Comparison of ENCODE assay signal across 33 cellular contexts in genomic region chr11:122833133-122833470, GRCh38. TPM values are rescaled to one million over a fixed set of nuclear protein-coding genes. Genes with fewer than 3 reads are reported as not detected.
DNase-seq lines count a peak whose midpoint lies in the region; ATAC-seq and TF ChIP-seq lines count a peak whose summit lies in the region.
"Had no signal": no experiment of that assay in that cellular context is flagged by ENCODE, and none has a peak within 500 bp of the region (broad histone marks: within the 10 kb centered on the region; RNA-seq: fewer than 3 reads in every experiment).

No MANE protein-coding gene starts in this region.

- DNase-seq in activated T-cell treated with anti-CD3 and anti-CD28 coated beads, Interleukin-2, amount 50 U/mL, for 72 hours, result no peak
- DNase-seq in activated T-cell treated with anti-CD3 and anti-CD28 coated beads for 4 hours (no peak), NCI-H2171 (lab: John Stamatoyannopoulos, UW) (no peak)
- no peak for DNase-seq in effector memory CD8-positive, alpha-beta T cell
- no peak for DNase-seq in stimulated activated effector memory CD8-positive, alpha-beta T cell treated with anti-CD3 and anti-CD28 coated beads, Interleukin-12 subunit alpha, Interleukin-12 subunit beta, amount 100 ng/mL, for 72 hours (ENCODE audit: low spot score in 2 of 2)
- DNase-seq in activated CD8-positive, alpha-beta memory T cell treated with anti-CD3 and anti-CD28 coated beads, Interleukin-2, amount 50 U/mL, for 48 hours, result no peak
- DNase-seq: activated CD4-positive, alpha-beta T cell treated with anti-CD3 and anti-CD28 coated beads for 36 hours; activated gamma-delta T cell; body of pancreas; CD4-positive, alpha-beta memory T cell; DMS 273 treated with DMSO at 0.1 percent for 48 hours; foreskin fibroblast; HCEC 1CT; head of caudate nucleus; islet precursor cell; left ventricle myocardium superior; NCI-H1436; NCI-H2081 treated with DMSO at 0.1 percent for 48 hours; NCI-H345; NCI-H748 treated with DMSO at 0.1 percent for 48 hours; ovary; SIG-M5; tibial artery had no signal

- H2AFZ ChIP-seq in Loucy (ENCODE audit: low read length), result no peak overlapping the region

- no peaks in the 10 kb centered on the region for H3K36me3 ChIP-seq in Loucy (ENCODE audit: insufficient read depth, low read length)
- H3K36me3 ChIP-seq: esophagus muscularis mucosa, ovary, tibial artery, vagina had no signal

- H3K4me1 Mint-ChIP-seq in activated T-cell treated with anti-CD3 and anti-CD28 coated beads, Interleukin-2, amount 50 U/mL, for 72 hours (ENCODE audit: low read depth), result peaks cover 32% of the 10 kb centered on the region
- peaks cover 22 to 45% of the 10 kb centered on the region in 2 donors for H3K4me1 Mint-ChIP-seq in effector memory CD8-positive, alpha-beta T cell (ENCODE audit: low read depth in 2 of 2)
- H3K4me1 Mint-ChIP-seq in stimulated activated effector memory CD8-positive, alpha-beta T cell treated with anti-CD3 and anti-CD28 coated beads, Interleukin-12 subunit alpha, Interleukin-12 subunit beta, amount 100 ng/mL, for 72 hours, result peaks cover 49% of the 10 kb centered on the region

- H3K9ac ChIP-seq in Loucy (ENCODE audit: low read depth, low read length, poor library complexity, severe bottlenecking), result peak overlapping the region; percentile 4

- H3K27me3 Mint-ChIP-seq in activated T-cell treated with anti-CD3 and anti-CD28 coated beads, Interleukin-2, amount 50 U/mL, for 72 hours (ENCODE audit: low read depth), result no peaks in the 10 kb centered on the region
- H3K27me3 Mint-ChIP-seq in effector memory CD8-positive, alpha-beta T cell, result no peaks in the 10 kb centered on the region

- H4K20me1 ChIP-seq in Loucy (ENCODE audit: insufficient read depth, low read length, poor library complexity, severe bottlenecking), result no peaks in the 10 kb centered on the region

- peaks cover 0 to 3% of the 10 kb centered on the region in 2 donors for H3K36me3 Mint-ChIP-seq in activated T-cell treated with anti-CD3 and anti-CD28 coated beads, Interleukin-2, amount 50 U/mL, for 72 hours (ENCODE audit: insufficient read depth in 2 of 2)
- H3K36me3 Mint-ChIP-seq in effector memory CD8-positive, alpha-beta T cell (ENCODE audit: insufficient read depth), result peaks cover 4% of the 10 kb centered on the region
- peaks cover under 1% of the 10 kb centered on the region for H3K36me3 Mint-ChIP-seq in stimulated activated effector memory CD8-positive, alpha-beta T cell treated with anti-CD3 and anti-CD28 coated beads, Interleukin-12 subunit alpha, Interleukin-12 subunit beta, amount 100 ng/mL, for 72 hours
- H3K36me3 Mint-ChIP-seq: CD4-positive, alpha-beta memory T cell; mesothelial cell of epicardium had no signal

- peak overlapping the region in 1 of 2 donors; percentile 18 for H3K4me3 Mint-ChIP-seq in activated T-cell treated with anti-CD3 and anti-CD28 coated beads, Interleukin-2, amount 50 U/mL, for 72 hours
- H3K4me3 Mint-ChIP-seq in effector memory CD8-positive, alpha-beta T cell, result peak overlapping the region in 1 of 2 donors; percentile 45
- peak overlapping the region; percentile 1 for H3K4me3 Mint-ChIP-seq in stimulated activated effector memory CD8-positive, alpha-beta T cell treated with anti-CD3 and anti-CD28 coated beads, Interleukin-12 subunit alpha, Interleukin-12 subunit beta, amount 100 ng/mL, for 72 hours
- H3K4me3 Mint-ChIP-seq: activated CD4-positive, alpha-beta T cell treated with anti-CD3 and anti-CD28 coated beads for 36 hours; CD4-positive, alpha-beta memory T cell; dendritic cell treated with granulocyte-macrophage colony-stimulating factor and Interleukin-4, amounts not matched to agents 40 ng/mL and 50 ng/mL, for 4 days; mesothelial cell of epicardium; nephron; T-helper 2 cell treated with Interferon-gamma antibody and Interleukin-4, amounts not matched to agents 5 μg/mL and 100 μg/mL, for 36 hours had no signal

- no peak for TF ChIP-seq CTCF in Loucy (conservative IDR thresholded peaks at IDR 0.05; ENCODE audit: low read length)

- no peaks in the 10 kb centered on the region for H3K79me2 ChIP-seq in Loucy (ENCODE audit: insufficient read depth, low read length)

- H3K9me3 ChIP-seq in Loucy (ENCODE audit: insufficient read depth, low read depth, low read length), result no peaks in the 10 kb centered on the region
- H3K9me3 ChIP-seq: body of pancreas, esophagus muscularis mucosa, ovary, tibial artery, vagina had no signal

- no peaks in the 10 kb centered on the region for H3F3A ChIP-seq in Loucy (ENCODE audit: low read depth)

- H3K9me2 ChIP-seq in Loucy (replicated peaks; ENCODE audit: low read depth, low read length), result no peaks in the 10 kb centered on the region

- H3K27me3 ChIP-seq in Loucy (ENCODE audit: insufficient read depth, low read length, poor library complexity, severe bottlenecking), result no peaks in the 10 kb centered on the region
- H3K27me3 ChIP-seq: body of pancreas, esophagus muscularis mucosa, ovary, tibial artery, vagina had no signal

- H3K4me1 ChIP-seq in Loucy (ENCODE audit: insufficient read depth, low read length, poor library complexity, severe bottlenecking), result peaks cover 36% of the 10 kb centered on the region
- H3K4me1 ChIP-seq: body of pancreas, esophagus muscularis mucosa, tibial artery, vagina had no signal

- peak overlapping the region; percentile 28 for H3K4me3 ChIP-seq in Loucy (ENCODE audit: low read length, poor library complexity, severe bottlenecking)
- H3K4me3 ChIP-seq: body of pancreas, esophagus muscularis mucosa, ovary, smooth muscle cell, tibial artery, vagina had no signal

- H3K27ac Mint-ChIP-seq in activated T-cell treated with anti-CD3 and anti-CD28 coated beads, Interleukin-2, amount 50 U/mL, for 72 hours, result peak overlapping the region; percentile 55
- peak overlapping the region; percentile 1 to 90 for H3K27ac Mint-ChIP-seq in effector memory CD8-positive, alpha-beta T cell
- H3K27ac Mint-ChIP-seq in stimulated activated effector memory CD8-positive, alpha-beta T cell treated with anti-CD3 and anti-CD28 coated beads, Interleukin-12 subunit alpha, Interleukin-12 subunit beta, amount 100 ng/mL, for 72 hours, result peak overlapping the region; percentile 46
- H3K27ac Mint-ChIP-seq: activated CD4-positive, alpha-beta T cell treated with anti-CD3 and anti-CD28 coated beads for 36 hours; CD4-positive, alpha-beta memory T cell; dendritic cell treated with granulocyte-macrophage colony-stimulating factor and Interleukin-4, amounts not matched to agents 40 ng/mL and 50 ng/mL, for 4 days; mesothelial cell of epicardium; nephron; T-helper 2 cell treated with Interferon-gamma antibody and Interleukin-4, amounts not matched to agents 5 μg/mL and 100 μg/mL, for 36 hours had no signal

- ATAC-seq in activated T-cell treated with anti-CD3 and anti-CD28 coated beads, Interleukin-2, amount 50 U/mL, for 72 hours (replicated peaks in 1 of 2), result no peak
- no peak for ATAC-seq in effector memory CD8-positive, alpha-beta T cell (replicated peaks)
- ATAC-seq in stimulated activated effector memory CD8-positive, alpha-beta T cell treated with anti-CD3 and anti-CD28 coated beads, Interleukin-12 subunit alpha, Interleukin-12 subunit beta, amount 100 ng/mL, for 72 hours, result no peak
- ATAC-seq in GM18858 (IDR thresholded peaks at IDR 0.05; ENCODE audit: unreplicated experiment), result no peak
- ATAC-seq: activated CD4-positive, alpha-beta T cell treated with anti-CD3 and anti-CD28 coated beads for 36 hours; body of pancreas; left ventricle myocardium superior had no signal

- H3K9me3 Mint-ChIP-seq in activated T-cell treated with anti-CD3 and anti-CD28 coated beads, Interleukin-2, amount 50 U/mL, for 72 hours, result peaks cover 5% of the 10 kb centered on the region in 2 donors
- no peaks in the 10 kb centered on the region for H3K9me3 Mint-ChIP-seq in effector memory CD8-positive, alpha-beta T cell
- peaks cover 5% of the 10 kb centered on the region for H3K9me3 Mint-ChIP-seq in stimulated activated effector memory CD8-positive, alpha-beta T cell treated with anti-CD3 and anti-CD28 coated beads, Interleukin-12 subunit alpha, Interleukin-12 subunit beta, amount 100 ng/mL, for 72 hours
- H3K9me3 Mint-ChIP-seq: dendritic cell treated with granulocyte-macrophage colony-stimulating factor and Interleukin-4, amounts not matched to agents 40 ng/mL and 50 ng/mL, for 4 days; mesothelial cell of epicardium; T-helper 2 cell treated with Interferon-gamma antibody and Interleukin-4, amounts not matched to agents 5 μg/mL and 100 μg/mL, for 36 hours had no signal

- H3K4me2 ChIP-seq in Loucy (ENCODE audit: low read depth, low read length, poor library complexity, severe bottlenecking), result peak overlapping the region; percentile 62
- H3K4me2 ChIP-seq: smooth muscle cell had no signal

RNA-seq across cellular contexts. Expression of gene CRTAM, which starts 5.2 kb away (rescaled TPM):
- 10 to 100 TPM in 1 of 2 donors, 1 to 10 TPM in 1; 9.7 to 12.9 TPM for total RNA-seq in activated T-cell treated with anti-CD3 and anti-CD28 coated beads, Interleukin-2, amount 50 U/mL, for 72 hours
- total RNA-seq: A172, body of pancreas, left ventricle myocardium superior, mesothelial cell of epicardium, smooth muscle cell, vagina had no signal

RNA-seq across cellular contexts. Expression of gene JHY, which starts 49.5 kb away (rescaled TPM):
- total RNA-seq in activated T-cell treated with anti-CD3 and anti-CD28 coated beads, Interleukin-2, amount 50 U/mL, for 72 hours, result 1 to 10 TPM; 5.5 to 6.0 TPM
